Comparison of ENCODE assay signal across 21 cellular contexts in genomic region chr12:3044141-3044630, GRCh38. TPM values are rescaled to one million over a fixed set of nuclear protein-coding genes. Genes with fewer than 3 reads are reported as not detected.
DNase-seq lines count a peak whose midpoint lies in the region; ATAC-seq, FAIRE-seq and TF ChIP-seq lines count a peak whose summit lies in the region.
"Had no signal": no experiment of that assay in that cellular context is flagged by ENCODE, and none has a peak within 500 bp of the region (broad histone marks: within the 10 kb centered on the region; RNA-seq: fewer than 3 reads in every experiment).

No MANE protein-coding gene starts in this region.

- ATAC-seq in GM21423 (IDR thresholded peaks at IDR 0.05; ENCODE audit: unreplicated experiment) (no peak), GM18502 (IDR thresholded peaks at IDR 0.05; ENCODE audit: poor library complexity, unreplicated experiment) (no peak)

- H3K36me3 ChIP-seq in left ventricle myocardium inferior (no peaks in the 10 kb centered on the region), right atrium auricular region (peaks cover 15% of the 10 kb centered on the region), astrocyte (ENCODE audit: insufficient read depth, low read length) (no peaks in the 10 kb centered on the region), osteoblast (ENCODE audit: insufficient read depth, low read length) (peaks cover 22% of the 10 kb centered on the region), MG63 (peaks cover 6% of the 10 kb centered on the region; the same call in 1 of the 2 replicates)
- H3K36me3 ChIP-seq: Peyer's patch had no signal

- H3K4me2 ChIP-seq in astrocyte (ENCODE audit: low read length): no peak overlapping the region
- no peak overlapping the region for H3K4me2 ChIP-seq in osteoblast (ENCODE audit: insufficient read depth, low read length)

- no peak for FAIRE-seq in astrocyte (lab: Jason Lieb, UNC)
- peak; percentile 67 for FAIRE-seq in urothelium cell line (lab: Jason Lieb, UNC)
- FAIRE-seq: A204.1 had no signal

- DNase-seq in left ventricle myocardium inferior: no peak
- no peak for DNase-seq in right atrium auricular region (ENCODE audit: low spot score)
- no peak for DNase-seq in astrocyte (ENCODE audit: low read depth)
- peak; percentile 53 for DNase-seq in osteoblast (ENCODE audit: insufficient read length, low spot score, missing footprints)
- no peak for DNase-seq in urothelium cell line (ENCODE audit: low spot score)
- no peak for DNase-seq in MG63
- DNase-seq: CD4-positive, alpha-beta T cell; COR-L47; DMS 273 treated with DMSO at 0.1 percent for 48 hours; DMS79 treated with DMSO at 0.1 percent for 48 hours; Kasumi-1; NCI-H1436; NCI-H187 treated with DMSO at 0.1 percent for 48 hours; NCI-H226; NCI-H510A treated with DMSO at 0.1 percent for 48 hours; Peyer's patch; SJCRH30 had no signal

- H3K4me1 Mint-ChIP-seq in astrocyte (ENCODE audit: low read depth, unreplicated experiment): no peaks in the 10 kb centered on the region

- peaks cover 14% of the 10 kb centered on the region for H3K27me3 Mint-ChIP-seq in astrocyte (ENCODE audit: low read depth, unreplicated experiment)

- H3K36me3 Mint-ChIP-seq in astrocyte (ENCODE audit: low read depth, unreplicated experiment): peaks cover 2% of the 10 kb centered on the region

- H3K4me1 ChIP-seq in left ventricle myocardium inferior (peaks cover 69% of the 10 kb centered on the region), right atrium auricular region (peaks cover 0 to 40% of the 10 kb centered on the region in 2 donors), astrocyte (ENCODE audit: insufficient read depth, low read length) (no peaks in the 10 kb centered on the region), osteoblast (ENCODE audit: insufficient read depth, low read length) (no peaks in the 10 kb centered on the region)
- H3K4me1 ChIP-seq: Peyer's patch had no signal

- intact Hi-C loops in left ventricle myocardium inferior (cut with micrococcal nuclease): no loop called here

- peak overlapping the region; percentile 14 for H3K27ac Mint-ChIP-seq in astrocyte (ENCODE audit: unreplicated experiment)
- H3K27ac Mint-ChIP-seq: B cell; CD4-positive, alpha-beta T cell had no signal

- no peaks in the 10 kb centered on the region for H3K9me3 Mint-ChIP-seq in astrocyte (ENCODE audit: unreplicated experiment)
- H3K9me3 Mint-ChIP-seq: CD4-positive, alpha-beta T cell had no signal

- H3K27ac ChIP-seq in left ventricle myocardium inferior (replicated peaks) (peak overlapping the region; percentile 91), right atrium auricular region (no peak overlapping the region), astrocyte (ENCODE audit: low read depth, low read length) (no peak overlapping the region), osteoblast (ENCODE audit: low read depth, low read length) (no peak overlapping the region)
- H3K27ac ChIP-seq: Peyer's patch, SJCRH30 had no signal

- peaks cover 14% of the 10 kb centered on the region for H4K20me1 ChIP-seq in astrocyte (ENCODE audit: insufficient read depth, low read length)
- H4K20me1 ChIP-seq in osteoblast (ENCODE audit: insufficient read depth, low read length): peaks cover 8% of the 10 kb centered on the region

- H3K27me3 ChIP-seq in left ventricle myocardium inferior (ENCODE audit: low read depth) (no peaks in the 10 kb centered on the region), right atrium auricular region (no peaks in the 10 kb centered on the region), astrocyte (ENCODE audit: insufficient read depth, low read length) (no peaks in the 10 kb centered on the region), osteoblast (ENCODE audit: insufficient read depth, low read length) (no peaks in the 10 kb centered on the region), MG63 (no peaks in the 10 kb centered on the region)
- H3K27me3 ChIP-seq: Peyer's patch, SJCRH30 had no signal

- H3K4me3 Mint-ChIP-seq in astrocyte (ENCODE audit: unreplicated experiment): no peak overlapping the region
- H3K4me3 Mint-ChIP-seq: B cell; CD4-positive, alpha-beta T cell had no signal

- H3K9ac ChIP-seq in astrocyte (ENCODE audit: low read length): no peak overlapping the region

- H3K4me3 ChIP-seq in left ventricle myocardium inferior (no peak overlapping the region), right atrium auricular region (no peak overlapping the region), astrocyte (ENCODE audit: insufficient read depth, low read depth, low read length) (no peak overlapping the region), osteoblast (ENCODE audit: insufficient read depth, low read length) (no peak overlapping the region), MG63 (no peak overlapping the region)
- H3K4me3 ChIP-seq: Peyer's patch, SJCRH30 had no signal

- H3K79me2 ChIP-seq in astrocyte (ENCODE audit: insufficient read depth, low read length) (no peaks in the 10 kb centered on the region), osteoblast (ENCODE audit: insufficient read depth, low read length) (no peaks in the 10 kb centered on the region)

- no peak overlapping the region for H2AFZ ChIP-seq in astrocyte (ENCODE audit: low read depth, low read length)
- H2AFZ ChIP-seq in osteoblast (ENCODE audit: low read length): no peak overlapping the region

- TF ChIP-seq CTCF in left ventricle myocardium inferior (IDR thresholded peaks at IDR 0.05; ENCODE audit: borderline replicate concordance): no peak
- TF ChIP-seq CTCF in right atrium auricular region (IDR thresholded peaks at IDR 0.05): no peak
- no peak for TF ChIP-seq CTCF in astrocyte (IDR thresholded peaks at IDR 0.05; ENCODE audit: insufficient read depth, low read depth, low read length)
- TF ChIP-seq CTCF in osteoblast (IDR thresholded peaks at IDR 0.05; ENCODE audit: extremely low read depth, low read depth, low read length): no peak

- no peaks in the 10 kb centered on the region for H3K9me3 ChIP-seq in left ventricle myocardium inferior (replicated peaks)
- H3K9me3 ChIP-seq in right atrium auricular region: no peaks in the 10 kb centered on the region
- no peaks in the 10 kb centered on the region for H3K9me3 ChIP-seq in astrocyte (ENCODE audit: insufficient read depth, low read depth, low read length)
- no peaks in the 10 kb centered on the region for H3K9me3 ChIP-seq in osteoblast (ENCODE audit: low read depth, low read length)
- H3K9me3 ChIP-seq in MG63: no peaks in the 10 kb centered on the region
- H3K9me3 ChIP-seq: Peyer's patch, SJCRH30 had no signal

RNA-seq across cellular contexts. Expression of gene TSPAN9, which starts 33.0 kb away (rescaled TPM):
- 305 TPM for total RNA-seq in left ventricle myocardium inferior
- total RNA-seq in right atrium auricular region: 100 to 1,000 TPM; 103 to 185 TPM
- 39.8 and 40.9 TPM in 2 replicates for total RNA-seq in astrocyte
- total RNA-seq in osteoblast: 12.1 and 13.0 TPM in 2 replicates
- 25.8 and 31.0 TPM in 2 replicates for total RNA-seq in MG63 (2014; rRNA removed; shearing (Covaris generic); ENCODE audit: low replicate concordance)
